1 cellular context compared by ENCODE assay signal in genomic region chr2:135947483-135947882, GRCh38.
TF ChIP-seq lines count a peak whose summit lies in the region.

No MANE protein-coding gene starts in this region.

TF ChIP-seq in GM12878, 131 proteins besides CTCF, POLR2A, EP300 and RAD21:
- TF ChIP-seq ATF7 (IDR thresholded peaks at IDR 0.05; ENCODE audit: low read depth) (peak; percentile 41; the same call in 1 of the 2 replicates), BCLAF1 (IDR thresholded peaks at IDR 0.05) (no peak), HDGF (IDR thresholded peaks at IDR 0.05) (no peak), ZNF384 (IDR thresholded peaks at IDR 0.05; ENCODE audit: borderline replicate concordance, low read depth, low read length) (no peak), TBL1XR1 (IDR thresholded peaks at IDR 0.05; ENCODE audit: low read depth, low read length) (no peak), MTA2 (IDR thresholded peaks at IDR 0.05; ENCODE audit: low read depth) (peak; percentile 81), USF2 (IDR thresholded peaks at IDR 0.05; ENCODE audit: borderline replicate concordance, low read depth, low read length) (no peak), MTA3 (IDR thresholded peaks at IDR 0.05; ENCODE audit: borderline replicate concordance, low read length) (no peak)
TF ChIP-seq in GM12878: peak in this region for 2.
